15 cellular contexts compared by ENCODE assay signal in genomic region chr2:197034292-197034691, GRCh38.
DNase-seq lines count a peak whose midpoint lies in the region; ATAC-seq and TF ChIP-seq lines count a peak whose summit lies in the region.
"Had no signal": no experiment of that assay in that cellular context is flagged by ENCODE, and none has a peak within 500 bp of the region (broad histone marks: within the 10 kb centered on the region; RNA-seq: fewer than 3 reads in every experiment).

No MANE protein-coding gene starts in this region.

- TF ChIP-seq CTCF in tibial artery (IDR thresholded peaks at IDR 0.05), result no peak

- no peaks in the 10 kb centered on the region for H3K9me3 Mint-ChIP-seq in activated naive CD4-positive, alpha-beta T cell treated with anti-CD3 and anti-CD28 coated beads, Interleukin-2, amount 50 U/mL, for 24 hours
- no peaks in the 10 kb centered on the region for H3K9me3 Mint-ChIP-seq in T-cell

- H3K4me3 ChIP-seq in tibial artery, result no peak overlapping the region
- H3K4me3 ChIP-seq: BLaER1 treated with 17β-estradiol and CSF1 and Interleukin-3, amounts not matched to agents 10 nM and 100 nM; K562 had no signal

- intact Hi-C loops in tibial artery (cut with DNase I; ENCODE audit: low total_unique reads), result no loop called here

- H3K36me3 ChIP-seq in tibial artery, result peaks cover 0 to 11% (median 3%) of the 10 kb centered on the region in 3 donors

- H3K27me3 ChIP-seq in tibial artery, result no peaks in the 10 kb centered on the region
- H3K27me3 ChIP-seq: BLaER1 treated with 17β-estradiol and CSF1 and Interleukin-3, amounts not matched to agents 10 nM and 100 nM had no signal

- DNase-seq in activated naive CD4-positive, alpha-beta T cell treated with anti-CD3 and anti-CD28 coated beads, Interleukin-2, amount 50 U/mL, for 16 hours, result no peak
- DNase-seq in T-cell (no peak), foreskin melanocyte (peak; percentile 38), tibial artery (no peak), T-helper 2 cell (no peak), NCI-H1092 treated with DMSO at 0.1 percent for 48 hours (lab: John Stamatoyannopoulos, UW) (no peak)
- DNase-seq: COR-L47; NCI-H1417; NCI-H1930; NCI-H2171; NCI-H446; NK-92 treated with Interleukin-12 subunit alpha and Interleukin-12 subunit beta, amount 100 ng/mL, for 24 hours had no signal

- H3K36me3 Mint-ChIP-seq in activated naive CD4-positive, alpha-beta T cell treated with anti-CD3 and anti-CD28 coated beads, Interleukin-2, amount 50 U/mL, for 24 hours, result peaks cover 15% of the 10 kb centered on the region
- H3K36me3 Mint-ChIP-seq in T-cell, result peaks cover 70% of the 10 kb centered on the region

- H3K27me3 Mint-ChIP-seq in activated naive CD4-positive, alpha-beta T cell treated with anti-CD3 and anti-CD28 coated beads, Interleukin-2, amount 50 U/mL, for 24 hours, result no peaks in the 10 kb centered on the region
- H3K27me3 Mint-ChIP-seq in T-cell, result no peaks in the 10 kb centered on the region

- no peaks in the 10 kb centered on the region for H3K9me3 ChIP-seq in tibial artery

- H3K4me3 Mint-ChIP-seq in activated naive CD4-positive, alpha-beta T cell treated with anti-CD3 and anti-CD28 coated beads, Interleukin-2, amount 50 U/mL, for 24 hours, result no peak overlapping the region
- H3K4me3 Mint-ChIP-seq in T-cell, result peak overlapping the region in 1 of 3 donors; percentile 7

- peaks cover 0 to 24% (median 7%) of the 10 kb centered on the region in 4 donors for H3K4me1 ChIP-seq in tibial artery

- CTCF ChIA-PET in T-cell (lab: Charles Lee), result interaction anchor here (0.5 to 1.2 kb wide), 3 partner anchors 11 to 1263 kb away, joined by 3 to 6 read pairs (median 3); no protein-coding TSS in a partner anchor

- ATAC-seq in T-cell (replicated peaks in 1 of 4), result no peak
- ATAC-seq: K562 had no signal

- H3K4me1 Mint-ChIP-seq in activated naive CD4-positive, alpha-beta T cell treated with anti-CD3 and anti-CD28 coated beads, Interleukin-2, amount 50 U/mL, for 24 hours, result peaks cover 56% of the 10 kb centered on the region
- peaks cover 53 to 57% (median 53%) of the 10 kb centered on the region in 3 donors for H3K4me1 Mint-ChIP-seq in T-cell

- peak overlapping the region; percentile 89 for H3K27ac Mint-ChIP-seq in activated naive CD4-positive, alpha-beta T cell treated with anti-CD3 and anti-CD28 coated beads, Interleukin-2, amount 50 U/mL, for 24 hours
- H3K27ac Mint-ChIP-seq in T-cell, result peak overlapping the region; percentile 56 to 77

- POLR2A ChIA-PET in T-cell (lab: Charles Lee), result no interaction called here

- H3K27ac ChIP-seq in tibial artery, result peak overlapping the region; percentile 35 to 36
- H3K27ac ChIP-seq: BLaER1 treated with 17β-estradiol and CSF1 and Interleukin-3, amounts not matched to agents 10 nM and 100 nM had no signal
